In genomic region chr22:19184276-19184997, GRCh38 we compare ENCODE assay signal across 24 cellular contexts. TPM values are rescaled to one million over a fixed set of nuclear protein-coding genes. Genes with fewer than 3 reads are reported as not detected.
"Had no signal": no experiment of that assay in that cellular context is flagged by ENCODE, and none has a peak within 500 bp of the region (broad histone marks: within the 10 kb centered on the region; RNA-seq: fewer than 3 reads in every experiment).

No MANE protein-coding gene starts in this region.

- H3K4me2 ChIP-seq: smooth muscle cell had no signal

- H3K36me3 Mint-ChIP-seq: activated CD4-positive, alpha-beta memory T cell treated with anti-CD3 and anti-CD28 coated beads for 36 hours; stimulated activated memory B cell treated with anti-CD40 and anti-IgM and Interleukin-4, amounts not matched to agents 10 μg/mL and 1 μg/mL and 100 μg/mL, for 72 hours; T-cell had no signal

- H3K36me3 ChIP-seq: upper lobe of right lung had no signal

- H3K4me1 Mint-ChIP-seq: activated B cell treated with CpG ODN at 0.5 μM for 24 hours had no signal

- H3K9me3 Mint-ChIP-seq: activated B cell treated with CpG ODN at 0.5 μM for 24 hours; activated CD4-positive, alpha-beta memory T cell treated with anti-CD3 and anti-CD28 coated beads for 36 hours; dendritic cell treated with granulocyte-macrophage colony-stimulating factor and Interleukin-4, amounts not matched to agents 40 ng/mL and 50 ng/mL, for 4 days; stimulated activated memory B cell treated with anti-CD40 and anti-IgM and Interleukin-4, amounts not matched to agents 10 μg/mL and 1 μg/mL and 100 μg/mL, for 72 hours; T-cell had no signal

- H3K4me1 ChIP-seq: parathyroid adenoma had no signal

- H3K27me3 ChIP-seq: esophagus muscularis mucosa, testis, upper lobe of right lung had no signal

- H3K9me3 ChIP-seq: esophagus muscularis mucosa, testis, upper lobe of right lung had no signal

- H3K4me3 ChIP-seq: esophagus muscularis mucosa, smooth muscle cell, testis, upper lobe of right lung had no signal

- H3K27me3 Mint-ChIP-seq: activated B cell treated with CpG ODN at 0.5 μM for 24 hours; activated CD4-positive, alpha-beta memory T cell treated with anti-CD3 and anti-CD28 coated beads for 36 hours; dendritic cell treated with granulocyte-macrophage colony-stimulating factor and Interleukin-4, amounts not matched to agents 40 ng/mL and 50 ng/mL, for 4 days; stimulated activated memory B cell treated with anti-CD40 and anti-IgM and Interleukin-4, amounts not matched to agents 10 μg/mL and 1 μg/mL and 100 μg/mL, for 72 hours; T-cell had no signal

- H3K79me2 ChIP-seq: parathyroid adenoma had no signal

- H3K27ac Mint-ChIP-seq: activated B cell treated with CpG ODN at 0.5 μM for 24 hours; activated CD4-positive, alpha-beta memory T cell treated with anti-CD3 and anti-CD28 coated beads for 36 hours; dendritic cell treated with granulocyte-macrophage colony-stimulating factor and Interleukin-4, amounts not matched to agents 40 ng/mL and 50 ng/mL, for 4 days; stimulated activated memory B cell treated with anti-CD40 and anti-IgM and Interleukin-4, amounts not matched to agents 10 μg/mL and 1 μg/mL and 100 μg/mL, for 72 hours; T-cell had no signal

- H3K9ac ChIP-seq: parathyroid adenoma had no signal

- DNase-seq: activated B cell treated with CpG ODN at 0.5 μM for 24 hours; activated CD4-positive, alpha-beta memory T cell treated with anti-CD3 and anti-CD28 coated beads for 36 hours; activated CD4-positive, alpha-beta T cell treated with anti-CD3 and anti-CD28 coated beads for 4 hours; activated naive CD4-positive, alpha-beta T cell treated with Interleukin-2 at 50 U/mL for 16 hours; cerebellar nuclear complex; effector CD8-positive, alpha-beta T cell; hippocampal formation; midbrain; stimulated activated CD4-positive, alpha-beta T cell treated with anti-CD3 and anti-CD28 coated beads, Interleukin-4, amount 100 ng/mL, for 4 hours; T-cell; testis; upper lobe of right lung had no signal

- H2AFZ ChIP-seq: parathyroid adenoma had no signal

- H3K4me3 Mint-ChIP-seq: activated B cell treated with CpG ODN at 0.5 μM for 24 hours; activated CD4-positive, alpha-beta memory T cell treated with anti-CD3 and anti-CD28 coated beads for 36 hours; dendritic cell treated with granulocyte-macrophage colony-stimulating factor and Interleukin-4, amounts not matched to agents 40 ng/mL and 50 ng/mL, for 4 days; stimulated activated memory B cell treated with anti-CD40 and anti-IgM and Interleukin-4, amounts not matched to agents 10 μg/mL and 1 μg/mL and 100 μg/mL, for 72 hours; T-cell had no signal

- ATAC-seq: left lobe of liver; sciatic nerve; stimulated activated memory B cell treated with anti-CD40 and anti-IgM and Interleukin-4, amounts not matched to agents 10 μg/mL and 1 μg/mL and 100 μg/mL, for 72 hours; T-cell had no signal

- H3K27ac ChIP-seq: esophagus muscularis mucosa, parathyroid adenoma, testis, upper lobe of right lung had no signal

RNA-seq across cellular contexts. Expression of gene GSC2, which starts 34.3 kb away (rescaled TPM):
- total RNA-seq: activated B cell treated with CpG ODN at 0.5 μM for 24 hours; activated CD4-positive, alpha-beta memory T cell treated with anti-CD3 and anti-CD28 coated beads for 36 hours; bronchial epithelial cell; endothelial cell of umbilical vein; esophagus muscularis mucosa; fibroblast of villous mesenchyme; glomerular endothelial cell; left lobe of liver; lung microvascular endothelial cell; sciatic nerve; smooth muscle cell; T-cell; upper lobe of right lung had no signal

RNA-seq across cellular contexts. Expression of gene TSSK2, which starts 53.3 kb away (rescaled TPM):
- total RNA-seq: activated CD4-positive, alpha-beta memory T cell treated with anti-CD3 and anti-CD28 coated beads for 36 hours; bronchial epithelial cell; endothelial cell of umbilical vein; esophagus muscularis mucosa; fibroblast of villous mesenchyme; glomerular endothelial cell; left lobe of liver; lung microvascular endothelial cell; sciatic nerve; smooth muscle cell; upper lobe of right lung had no signal
